In genomic region chr15:40806672-40807027, GRCh38 we compare ENCODE assay signal across 1 cellular context.
TF ChIP-seq lines count a peak whose summit lies in the region.

No MANE protein-coding gene starts in this region.

TF ChIP-seq in HEK293, 187 proteins besides CTCF, POLR2A, EP300 and RAD21 (continued from another document):
- TF ChIP-seq SP7 (tag by site-specific recombination; IDR thresholded peaks at IDR 0.05) (no peak), BCL11B (tag by site-specific recombination; IDR thresholded peaks at IDR 0.05; ENCODE audit: low read depth) (no peak), ZNF23 (tag by site-specific recombination; IDR thresholded peaks at IDR 0.05; ENCODE audit: borderline replicate concordance) (no peak), ZBTB20 (tag by site-specific recombination; IDR thresholded peaks at IDR 0.05) (no peak), ZNF169 (tag by site-specific recombination; IDR thresholded peaks at IDR 0.05) (no peak)
